ENCODE assay signal across 13 cellular contexts in the genomic region with DNA sequence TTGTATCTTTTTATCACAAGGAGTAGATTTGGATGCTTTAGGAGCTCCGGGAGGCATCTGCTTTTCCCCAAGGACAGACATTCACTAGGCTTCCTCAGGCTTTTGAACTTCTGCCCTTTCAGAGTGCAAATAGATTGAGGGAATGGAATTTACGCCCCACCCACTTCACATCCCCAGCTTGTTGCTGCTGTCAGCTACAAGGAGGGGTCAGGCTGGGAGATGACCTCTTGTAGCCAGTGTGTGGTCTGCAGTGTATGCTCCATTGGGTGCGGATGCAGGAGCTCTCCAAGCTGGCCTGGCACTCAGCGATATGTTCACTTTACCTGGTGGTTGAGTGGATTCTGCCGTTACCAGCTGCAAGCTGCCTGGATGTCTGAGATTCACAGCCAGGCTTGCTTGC. TPM values are rescaled to one million over a fixed set of nuclear protein-coding genes. Genes with fewer than 3 reads are reported as not detected.
DNase-seq lines count a peak whose midpoint lies in the region; ATAC-seq and TF ChIP-seq lines count a peak whose summit lies in the region.
"Had no signal": no experiment of that assay in that cellular context is flagged by ENCODE, and none has a peak within 500 bp of the region (broad histone marks: within the 10 kb centered on the region; RNA-seq: fewer than 3 reads in every experiment).

No MANE protein-coding gene starts in this region.

- DNase-seq in EH (ENCODE audit: low read depth), result peak; percentile 14
- DNase-seq in NT2/D1 (ENCODE audit: low read depth, low spot score), result peak; percentile 57
- DNase-seq in hepatocyte (ENCODE audit: low spot score), result peak; percentile 45
- peak; percentile 9 for DNase-seq in neural crest cell (ENCODE audit: low read depth, low spot score)
- no peak for DNase-seq in G401 (ENCODE audit: low spot score)
- DNase-seq in activated CD4-positive, alpha-beta memory T cell treated with anti-CD3 and anti-CD28 coated beads, Interleukin-2, amount 10 ng/mL, durations not matched to agents 7 days and 5 days, result no peak
- DNase-seq: effector memory CD4-positive, alpha-beta T cell; psoas muscle; stimulated activated CD8-positive, alpha-beta memory T cell treated with anti-CD3 and anti-CD28 coated beads, Interleukin-4, amount 100 ng/mL, for 48 hours had no signal

- H3K4me3 ChIP-seq in NT2/D1 (ENCODE audit: insufficient read length, low read depth) (no peak overlapping the region), hepatocyte (no peak overlapping the region)
- H3K4me3 ChIP-seq: psoas muscle had no signal

- H3K36me3 Mint-ChIP-seq in neural crest cell (ENCODE audit: low read depth), result no peaks in the 10 kb centered on the region
- no peaks in the 10 kb centered on the region for H3K36me3 Mint-ChIP-seq in activated CD4-positive, alpha-beta memory T cell treated with anti-CD3 and anti-CD28 coated beads, Interleukin-2, amount 10 ng/mL, durations not matched to agents 7 days and 5 days (ENCODE audit: low read depth)
- H3K36me3 Mint-ChIP-seq: brain had no signal

- POLR2A ChIA-PET in activated CD4-positive, alpha-beta memory T cell treated with anti-CD3 and anti-CD28 coated beads, Interleukin-2, amount 10 ng/mL, durations not matched to agents 7 days and 5 days (lab: Charles Lee), result no interaction called here

- H3K27ac Mint-ChIP-seq in neural crest cell (ENCODE audit: unreplicated experiment), result no peak overlapping the region
- H3K27ac Mint-ChIP-seq in activated CD4-positive, alpha-beta memory T cell treated with anti-CD3 and anti-CD28 coated beads, Interleukin-2, amount 10 ng/mL, durations not matched to agents 7 days and 5 days, result no peak overlapping the region
- H3K27ac Mint-ChIP-seq: brain had no signal

- H3K27ac ChIP-seq in hepatocyte, result peak overlapping the region; percentile 30
- H3K27ac ChIP-seq: foreskin keratinocyte, psoas muscle had no signal

- WGBS in hepatocyte (ENCODE audit: low lambda C conversion rate, missing lambda C conversion rate), result 31% methylated on average over 5 of the region's 5 CpGs

- peaks cover 81% of the 10 kb centered on the region for H3K27me3 Mint-ChIP-seq in neural crest cell (ENCODE audit: low read depth)
- H3K27me3 Mint-ChIP-seq in activated CD4-positive, alpha-beta memory T cell treated with anti-CD3 and anti-CD28 coated beads, Interleukin-2, amount 10 ng/mL, durations not matched to agents 7 days and 5 days, result peaks cover 25% of the 10 kb centered on the region

- no peaks in the 10 kb centered on the region for H3K9me2 ChIP-seq in hepatocyte (replicated peaks; ENCODE audit: insufficient read depth)

- H3K4me1 Mint-ChIP-seq in neural crest cell, result peaks cover 23% of the 10 kb centered on the region
- H3K4me1 Mint-ChIP-seq in activated CD4-positive, alpha-beta memory T cell treated with anti-CD3 and anti-CD28 coated beads, Interleukin-2, amount 10 ng/mL, durations not matched to agents 7 days and 5 days, result no peaks in the 10 kb centered on the region

- no peaks in the 10 kb centered on the region for H3K9me3 ChIP-seq in NT2/D1 (ENCODE audit: insufficient read depth, low read length)
- H3K9me3 ChIP-seq in hepatocyte (ENCODE audit: low read depth), result no peaks in the 10 kb centered on the region
- H3K9me3 ChIP-seq: psoas muscle had no signal

- H4K20me1 ChIP-seq in hepatocyte (ENCODE audit: insufficient read depth, poor library complexity, severe bottlenecking), result no peaks in the 10 kb centered on the region

- in situ Hi-C loops in G401 (cut with HindIII; ENCODE audit: low sequenced_read_pairs), result no loop called here

- H3K79me2 ChIP-seq in hepatocyte, result peaks cover 3% of the 10 kb centered on the region

- H3K27me3 ChIP-seq in NT2/D1 (ENCODE audit: insufficient read depth, insufficient read length) (no peaks in the 10 kb centered on the region), hepatocyte (no peaks in the 10 kb centered on the region)
- H3K27me3 ChIP-seq: foreskin keratinocyte had no signal

- peak overlapping the region; percentile 28 for H3K4me2 ChIP-seq in hepatocyte

- H3K4me3 Mint-ChIP-seq in neural crest cell, result no peak overlapping the region
- no peak overlapping the region for H3K4me3 Mint-ChIP-seq in activated CD4-positive, alpha-beta memory T cell treated with anti-CD3 and anti-CD28 coated beads, Interleukin-2, amount 10 ng/mL, durations not matched to agents 7 days and 5 days
- H3K4me3 Mint-ChIP-seq: brain had no signal

- H3K9ac ChIP-seq in NT2/D1 (ENCODE audit: insufficient read length, low read depth), result no peak overlapping the region

- ATAC-seq in GM19023 (IDR thresholded peaks at IDR 0.05; ENCODE audit: unreplicated experiment) (no peak), HG02840 (IDR thresholded peaks at IDR 0.05; ENCODE audit: low FRiP score, unreplicated experiment) (no peak)
- ATAC-seq: psoas muscle had no signal

- H3K4me1 ChIP-seq in NT2/D1 (ENCODE audit: insufficient read depth, insufficient read length), result peaks cover 3% of the 10 kb centered on the region
- peaks cover 25% of the 10 kb centered on the region for H3K4me1 ChIP-seq in hepatocyte (ENCODE audit: insufficient read depth)
- H3K4me1 ChIP-seq: psoas muscle had no signal

- no peak for TF ChIP-seq CTCF in hepatocyte (IDR thresholded peaks at IDR 0.05; ENCODE audit: poor library complexity)
- no peak for TF ChIP-seq CTCF in neural crest cell (conservative IDR thresholded peaks at IDR 0.05)

- CTCF ChIA-PET in activated CD4-positive, alpha-beta memory T cell treated with anti-CD3 and anti-CD28 coated beads, Interleukin-2, amount 10 ng/mL, durations not matched to agents 7 days and 5 days (lab: Charles Lee), result no interaction called here

- H2AFZ ChIP-seq in hepatocyte, result no peak overlapping the region

- no peaks in the 10 kb centered on the region for H3K9me3 Mint-ChIP-seq in neural crest cell
- no peaks in the 10 kb centered on the region for H3K9me3 Mint-ChIP-seq in activated CD4-positive, alpha-beta memory T cell treated with anti-CD3 and anti-CD28 coated beads, Interleukin-2, amount 10 ng/mL, durations not matched to agents 7 days and 5 days
- H3K9me3 Mint-ChIP-seq: brain had no signal

- H3K36me3 ChIP-seq in NT2/D1 (ENCODE audit: insufficient read depth, insufficient read length, low read length) (no peaks in the 10 kb centered on the region), hepatocyte (replicated peaks; ENCODE audit: insufficient read depth, low read depth) (no peaks in the 10 kb centered on the region)

RNA-seq across cellular contexts. Expression of a gene that starts 6.4 kb away (rescaled TPM):
- total RNA-seq in hepatocyte (8.5 and 10.4 TPM in 2 replicates), neural crest cell (not detected in 2 replicates)
- polyA plus RNA-seq in hepatocyte, result 3.3 and 7.1 TPM in 2 replicates
- not detected in 2 replicates for total RNA-seq in G401 (2014; rRNA removed; shearing (Covaris generic))
- total RNA-seq in activated CD4-positive, alpha-beta memory T cell treated with anti-CD3 and anti-CD28 coated beads, Interleukin-2, amount 10 ng/mL, durations not matched to agents 7 days and 5 days, result under 1 TPM; 0.03 TPM

Comparison
In these comparisons a context has a peak if more than half of its experiments do, and no peak if none do; other contexts are left out.
1. DNase-seq: peak in EH (single experiment), NT2/D1 (single experiment), hepatocyte (single experiment) and neural crest cell (single experiment); none in G401 (single experiment) and activated CD4-positive, alpha-beta memory T cell treated with anti-CD3 and anti-CD28 coated beads, Interleukin-2, amount 10 ng/mL, durations not matched to agents 7 days and 5 days (single experiment).